10 cellular contexts compared by ENCODE assay signal in the genomic region with DNA sequence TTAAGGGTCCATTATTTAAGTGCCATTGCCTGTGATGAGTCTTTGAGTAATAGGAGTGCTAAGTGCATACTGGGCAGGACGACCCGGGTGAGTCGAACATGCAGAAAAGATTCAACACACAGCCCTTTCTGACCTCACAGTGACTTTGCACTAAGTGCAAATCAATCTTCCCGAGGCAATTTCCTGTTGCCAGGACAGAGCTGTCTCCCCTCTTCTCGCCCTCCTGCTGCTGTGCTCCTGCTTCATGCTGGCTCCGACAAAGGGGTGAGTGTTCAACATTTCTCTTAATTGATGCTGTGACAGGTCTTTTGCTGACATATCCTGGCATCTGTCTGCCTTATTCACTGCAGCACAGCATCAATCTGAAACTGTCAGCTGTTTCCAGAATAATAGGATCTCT. TPM values are rescaled to one million over a fixed set of nuclear protein-coding genes. Genes with fewer than 3 reads are reported as not detected.
DNase-seq lines count a peak whose midpoint lies in the region; ATAC-seq and TF ChIP-seq lines count a peak whose summit lies in the region.
"Had no signal": no experiment of that assay in that cellular context is flagged by ENCODE, and none has a peak within 500 bp of the region (broad histone marks: within the 10 kb centered on the region; RNA-seq: fewer than 3 reads in every experiment).

No MANE protein-coding gene starts in this region.

- intact Hi-C loops in lower lobe of right lung (cut with DNase I) = no loop called here

- H3K27ac ChIP-seq in WERI-Rb-1 (peak overlapping the region; percentile 67), lower lobe of right lung (no peak overlapping the region)
- H3K27ac ChIP-seq: coronary artery, VCaP had no signal

- H3K36me3 ChIP-seq in WERI-Rb-1 = no peaks in the 10 kb centered on the region
- H3K36me3 ChIP-seq in lower lobe of right lung = no peaks in the 10 kb centered on the region

- peak overlapping the region; percentile 92 for H3K27ac Mint-ChIP-seq in mesothelial cell of epicardium

- H3K9me3 ChIP-seq in WERI-Rb-1 (ENCODE audit: severe bottlenecking) (no peaks in the 10 kb centered on the region), lower lobe of right lung (no peaks in the 10 kb centered on the region)

- DNase-seq in DMS153 treated with DMSO at 0.1 percent for 48 hours (lab: John Stamatoyannopoulos, UW; ENCODE audit: unreplicated experiment) = peak; percentile 67
- peak; percentile 26 for DNase-seq in NCI-H1436 (lab: John Stamatoyannopoulos, UW)
- peak; percentile 77 for DNase-seq in WERI-Rb-1
- no peak for DNase-seq in mesothelial cell of epicardium (ENCODE audit: low spot score in 2 of 2, unreplicated experiment in 2 of 2)
- DNase-seq in LoVo (ENCODE audit: low spot score) = no peak
- no peak for DNase-seq in lower lobe of right lung

- H3K4me3 ChIP-seq in WERI-Rb-1 (ENCODE audit: low read depth, low read length) = peak overlapping the region; percentile 22
- no peak overlapping the region for H3K4me3 ChIP-seq in lower lobe of right lung
- H3K4me3 ChIP-seq: coronary artery had no signal

- no peaks in the 10 kb centered on the region for H3K9me3 Mint-ChIP-seq in mesothelial cell of epicardium

- H3K36me3 Mint-ChIP-seq in mesothelial cell of epicardium = no peaks in the 10 kb centered on the region

- H3K27me3 Mint-ChIP-seq in mesothelial cell of epicardium (ENCODE audit: low read depth) = no peaks in the 10 kb centered on the region

- ATAC-seq in GM21723 (IDR thresholded peaks at IDR 0.05; ENCODE audit: unreplicated experiment) = no peak
- ATAC-seq in lower lobe of right lung = no peak
- no peak for ATAC-seq in GM21360 (IDR thresholded peaks at IDR 0.05; ENCODE audit: unreplicated experiment)

- TF ChIP-seq CTCF in WERI-Rb-1 (IDR thresholded peaks at IDR 0.05; ENCODE audit: low read depth, low read length) = no peak
- no peak for TF ChIP-seq CTCF in mesothelial cell of epicardium (IDR thresholded peaks at IDR 0.05; ENCODE audit: unreplicated experiment)
- TF ChIP-seq CTCF in lower lobe of right lung (IDR thresholded peaks at IDR 0.05) = no peak

- H3K4me1 Mint-ChIP-seq in mesothelial cell of epicardium = peaks cover 43% of the 10 kb centered on the region

- H3K4me1 ChIP-seq in lower lobe of right lung = no peaks in the 10 kb centered on the region

- H3K4me3 Mint-ChIP-seq in mesothelial cell of epicardium = no peak overlapping the region

- H3K27me3 ChIP-seq in WERI-Rb-1 (ENCODE audit: insufficient read depth, low read depth, severe bottlenecking) = no peaks in the 10 kb centered on the region
- H3K27me3 ChIP-seq in lower lobe of right lung (ENCODE audit: low read depth) = no peaks in the 10 kb centered on the region

RNA-seq across cellular contexts. Expression of a gene that starts 42.0 kb away (rescaled TPM):
- 2.5 to 3.5 TPM (median 3.2 TPM) in 3 replicates for total RNA-seq in mesothelial cell of epicardium
- total RNA-seq in lower lobe of right lung = not detected

Comparison
In these comparisons a context has a peak if more than half of its experiments do, and no peak if none do; other contexts are left out.
1. DNase-seq: peak in DMS153 treated with DMSO at 0.1 percent for 48 hours (single experiment), NCI-H1436 (single experiment) and WERI-Rb-1 (single experiment); none in mesothelial cell of epicardium (0 of 2), LoVo (single experiment) and lower lobe of right lung (single experiment).